17 cellular contexts compared by ENCODE assay signal in the genomic region with DNA sequence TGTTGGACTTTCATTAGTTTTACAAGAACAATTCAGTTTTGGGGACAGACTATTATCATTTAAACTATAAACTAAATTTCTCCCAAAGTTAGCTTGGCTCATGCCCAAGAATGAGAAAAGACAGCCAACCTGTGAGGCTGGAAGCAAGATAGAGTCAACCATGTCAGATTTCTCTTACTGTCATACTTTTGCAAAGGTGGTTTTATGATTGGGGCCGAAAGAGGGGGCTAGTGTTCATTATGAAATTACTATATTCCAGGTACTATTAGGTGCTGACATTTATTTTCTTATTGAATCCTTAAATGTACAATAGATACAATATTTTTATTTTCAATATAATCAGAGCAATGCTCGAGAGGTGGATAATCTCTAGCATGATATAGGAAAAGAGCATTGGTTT. TPM values are rescaled to one million over a fixed set of nuclear protein-coding genes. Genes with fewer than 3 reads are reported as not detected.
DNase-seq lines count a peak whose midpoint lies in the region; ATAC-seq and FAIRE-seq lines count a peak whose summit lies in the region.
"Had no signal": no experiment of that assay in that cellular context is flagged by ENCODE, and none has a peak within 500 bp of the region (broad histone marks: within the 10 kb centered on the region; RNA-seq: fewer than 3 reads in every experiment).

No MANE protein-coding gene starts in this region.

- no peaks in the 10 kb centered on the region for H3K9me2 ChIP-seq in Karpas-422 (replicated peaks; ENCODE audit: insufficient read depth, low read length)

- ATAC-seq in GM21619 (IDR thresholded peaks at IDR 0.05; ENCODE audit: unreplicated experiment) (no peak), left lobe of liver (no peak)

- peak; percentile 54 for DNase-seq in Karpas-422
- DNase-seq in RPMI8226, result peak; percentile 8
- no peak for DNase-seq in left lobe of liver (ENCODE audit: low spot score)
- DNase-seq in kidney tubule cell (ENCODE audit: low spot score), result no peak
- DNase-seq: ACHN; Caco-2; CD4-positive, alpha-beta T cell; GDM1; H9 had no signal

- no peaks in the 10 kb centered on the region for H4K20me1 ChIP-seq in Karpas-422 (ENCODE audit: insufficient read depth, low read depth, low read length)

- peaks cover 11% of the 10 kb centered on the region for H3K4me1 ChIP-seq in Karpas-422 (ENCODE audit: low read length)

- H2AFZ ChIP-seq in Karpas-422 (ENCODE audit: low read length), result no peak overlapping the region

- peak; percentile 17 for FAIRE-seq in G401.6 (lab: Jason Lieb, UNC)
- FAIRE-seq: A204.1, D721Med, GM12892, GM18507, H1 had no signal

- H3K36me3 ChIP-seq in Karpas-422 (ENCODE audit: insufficient read depth, low read length), result no peaks in the 10 kb centered on the region

- H3K9ac ChIP-seq in Karpas-422 (ENCODE audit: low read length), result no peak overlapping the region

- no peak overlapping the region for H3K4me3 ChIP-seq in Karpas-422 (ENCODE audit: low read length)

- no peaks in the 10 kb centered on the region for H3K27me3 ChIP-seq in Karpas-422 (ENCODE audit: low read length)

- no peaks in the 10 kb centered on the region for H3K79me2 ChIP-seq in Karpas-422 (ENCODE audit: low read length)

- no peaks in the 10 kb centered on the region for H3K9me3 ChIP-seq in Karpas-422 (ENCODE audit: low read length)
- H3K9me3 ChIP-seq: Caco-2 had no signal

- no peak overlapping the region for H3K27ac ChIP-seq in Karpas-422 (ENCODE audit: low read length)
- H3K27ac ChIP-seq: C4-2B had no signal

- no peak overlapping the region for H3K4me2 ChIP-seq in Karpas-422 (ENCODE audit: low read depth, low read length, poor library complexity, severe bottlenecking)

RNA-seq across cellular contexts. Expression of gene HERC6, which starts 30.6 kb away (rescaled TPM):
- 1.8 and 3.4 TPM in 2 replicates for total RNA-seq in Karpas-422 (2014; rRNA removed; shearing (Covaris generic); ENCODE audit: low replicate concordance)
- total RNA-seq in left lobe of liver, result 3.0 TPM

RNA-seq across cellular contexts. Expression of gene HERC5, which starts 47.7 kb away (rescaled TPM):
- total RNA-seq in Karpas-422 (2014; rRNA removed; shearing (Covaris generic); ENCODE audit: low replicate concordance), result not detected in 2 replicates
- total RNA-seq in left lobe of liver, result 1.4 TPM

Comparison
In these comparisons a context has a peak if more than half of its experiments do, and no peak if none do; other contexts are left out.
1. DNase-seq: peak in Karpas-422 (single experiment) and RPMI8226 (single experiment); none in left lobe of liver (single experiment) and kidney tubule cell (single experiment).